8 cellular contexts compared by ENCODE assay signal in genomic region chr5:132961123-132961815, GRCh38. TPM values are rescaled to one million over a fixed set of nuclear protein-coding genes. Genes with fewer than 3 reads are reported as not detected.
DNase-seq lines count a peak whose midpoint lies in the region; ATAC-seq, FAIRE-seq and TF ChIP-seq lines count a peak whose summit lies in the region.
"Not testable (repeated sequence)": the region's sequence is repeated elsewhere in the genome, so short reads cannot be mapped to it uniquely, and the experiment has no call there.

No MANE protein-coding gene starts in this region.

- not testable (repeated sequence) for BruUV-seq in Panc1 (replicated peaks; lab: Mats Ljungman, UMichigan)

- H3K27ac ChIP-seq in A549, result peak overlapping the region; percentile 96 to 97; a peak in 4 of 6 replicates
- H3K27ac ChIP-seq in GM23248, result peak overlapping the region; percentile 97
- H3K27ac ChIP-seq in Panc1 (ENCODE audit: low read length), result peak overlapping the region; percentile 96
- H3K27ac ChIP-seq in right cardiac atrium (ENCODE audit: low read length), result not testable (repeated sequence)
- H3K27ac ChIP-seq in spleen, result peak overlapping the region in 6 of 8 donors; percentile 97 to 100 (median 99)

- not testable (repeated sequence) for ATAC-seq in A549; Panc1; right cardiac atrium; naive thymus-derived CD8-positive, alpha-beta T cell

- not testable (repeated sequence) for H3K36me3 ChIP-seq in GM23248 (ENCODE audit: low read depth); Panc1 (ENCODE audit: control insufficient read depth, insufficient read depth, low read length)
- peaks cover 0 to 18% (median 0%) of the 10 kb centered on the region in 6 donors for H3K36me3 ChIP-seq in spleen

- peaks cover 33% of the 10 kb centered on the region for H4K20me1 ChIP-seq in GM23248 (ENCODE audit: insufficient read depth)

- H3K9me3 ChIP-seq in A549; GM23248 (ENCODE audit: low read depth); Panc1 (ENCODE audit: control insufficient read depth, insufficient read depth, low read depth, low read length); right cardiac atrium (ENCODE audit: control insufficient read depth, low read length); spleen: not testable (repeated sequence)

- H3K9ac ChIP-seq in GM23248, result peak overlapping the region; percentile 98

- peaks cover 71% of the 10 kb centered on the region for H3K79me2 ChIP-seq in GM23248 (ENCODE audit: insufficient read depth)

- H3K4me1 ChIP-seq in A549 (peaks cover 17% of the 10 kb centered on the region), GM23248 (ENCODE audit: insufficient read depth) (peaks cover 17% of the 10 kb centered on the region), Panc1 (ENCODE audit: control insufficient read depth, insufficient read depth, low read length) (peaks cover 12% of the 10 kb centered on the region), spleen (peaks cover 16 to 69% (median 59%) of the 10 kb centered on the region in 6 donors)
- H3K4me1 ChIP-seq in right cardiac atrium (ENCODE audit: control insufficient read depth, insufficient read depth, low read length), result not testable (repeated sequence)

- not testable (repeated sequence) for TF ChIP-seq RAD21 in A549 (conservative IDR thresholded peaks at IDR 0.05 in 1 of 2, IDR thresholded peaks at IDR 0.05 in 1 of 2)

- not testable (repeated sequence) for DNase-seq in A549 (ENCODE audit: low read depth in 1 of 2, low spot score in 1 of 2); Panc1 (ENCODE audit: low read depth, low spot score); activated T-helper 2 cell treated with anti-CD3 and anti-CD28 coated beads, Interferon-gamma antibody, Interleukin-2, Interleukin-4, amounts not matched to agents 10 μg/mL and 5 μg/mL and 100 μg/mL, durations not matched to agents 14 hours and 24 hours and 36 hours (ENCODE audit: low spot score); right cardiac atrium; naive thymus-derived CD8-positive, alpha-beta T cell; spleen
- DNase-seq in GM23248, result peak; percentile 33
- peak; percentile 15 for DNase-seq in dermis blood vessel endothelial cell

- not testable (repeated sequence) for H3K27ac Mint-ChIP-seq in activated T-helper 2 cell treated with anti-CD3 and anti-CD28 coated beads, Interferon-gamma antibody, Interleukin-2, Interleukin-4, amounts not matched to agents 10 μg/mL and 5 μg/mL and 100 μg/mL, durations not matched to agents 14 hours and 24 hours and 36 hours
- H3K27ac Mint-ChIP-seq in naive thymus-derived CD8-positive, alpha-beta T cell, result peak overlapping the region in 9 of 10 donors; percentile 4 to 99 (median 89)

- not testable (repeated sequence) for TF ChIP-seq EP300 in A549 (IDR thresholded peaks at IDR 0.05)

- POLR2A ChIA-PET in A549 (lab: Yijun Ruan, JAX), result interaction anchor here (0.6 to 3.6 kb wide), 2 partner anchors 90 to 92 kb away, joined by 3 to 39 read pairs; partner anchors contain the start of gene HSPA4
- POLR2A ChIA-PET in Panc1 (lab: Charles Lee), result interaction anchor here (0.6 kb wide), 3 partner anchors 32 to 95 kb away, joined by 3 to 4 read pairs (median 4); partner anchors contain the start of genes GDF9 and UQCRQ
- POLR2A ChIA-PET in naive thymus-derived CD8-positive, alpha-beta T cell (lab: Charles Lee), result interaction anchor here (0.6 to 3.9 kb wide), 2 partner anchors 76 to 90 kb away, joined by 3 to 69 read pairs; partner anchors contain the start of gene HSPA4

- H3K4me2 ChIP-seq in A549 (peak overlapping the region; percentile 74), GM23248 (ENCODE audit: unreplicated experiment) (peak overlapping the region; percentile 96)

- peak overlapping the region; percentile 93 for H3K4me3 Mint-ChIP-seq in activated T-helper 2 cell treated with anti-CD3 and anti-CD28 coated beads, Interferon-gamma antibody, Interleukin-2, Interleukin-4, amounts not matched to agents 10 μg/mL and 5 μg/mL and 100 μg/mL, durations not matched to agents 14 hours and 24 hours and 36 hours (ENCODE audit: low read depth)
- H3K4me3 Mint-ChIP-seq in naive thymus-derived CD8-positive, alpha-beta T cell, result peak overlapping the region; percentile 86 to 99 (median 96)

- not testable (repeated sequence) for H3K9me3 Mint-ChIP-seq in activated T-helper 2 cell treated with anti-CD3 and anti-CD28 coated beads, Interferon-gamma antibody, Interleukin-2, Interleukin-4, amounts not matched to agents 10 μg/mL and 5 μg/mL and 100 μg/mL, durations not matched to agents 14 hours and 24 hours and 36 hours; naive thymus-derived CD8-positive, alpha-beta T cell

- in situ Hi-C loops in GM23248 (cut with MboI); Panc1 (cut with HindIII; ENCODE audit: low pct_unique_long_range_greater_than_20kb, low sequenced_read_pairs): not testable (repeated sequence)

- not testable (repeated sequence) for H2AFZ ChIP-seq in GM23248

- CTCF ChIA-PET in A549 (lab: Yijun Ruan, JAX), result interaction anchor here (0.5 to 2.3 kb wide), 2 partner anchors 9 to 84 kb away, joined by 3 to 5 read pairs; no protein-coding TSS in a partner anchor
- CTCF ChIA-PET in Panc1 (lab: Charles Lee), result not testable (repeated sequence)

- H3K4me1 Mint-ChIP-seq in activated T-helper 2 cell treated with anti-CD3 and anti-CD28 coated beads, Interferon-gamma antibody, Interleukin-2, Interleukin-4, amounts not matched to agents 10 μg/mL and 5 μg/mL and 100 μg/mL, durations not matched to agents 14 hours and 24 hours and 36 hours (ENCODE audit: low read depth), result peaks cover 17% of the 10 kb centered on the region
- H3K4me1 Mint-ChIP-seq in naive thymus-derived CD8-positive, alpha-beta T cell, result peaks cover 10 to 55% (median 50%) of the 10 kb centered on the region in 4 donors

- H3K9me2 ChIP-seq in GM23248 (ENCODE audit: insufficient read depth), result not testable (repeated sequence)

- FAIRE-seq in A549 (lab: Jason Lieb, UNC), result not testable (repeated sequence)

- H3K27me3 ChIP-seq in GM23248 (replicated peaks; ENCODE audit: insufficient read depth); Panc1 (ENCODE audit: control insufficient read depth, insufficient read depth, low read length); right cardiac atrium (ENCODE audit: control insufficient read depth, insufficient read depth); spleen (replicated peaks in 1 of 7): not testable (repeated sequence)

- WGBS in A549 (ENCODE audit: missing lambda C conversion rate), result 98% methylated on average over 11 of the region's 11 CpGs
- WGBS in GM23248 (ENCODE audit: low coverage in 1 of 2, low lambda C conversion rate in 2 of 2, missing lambda C conversion rate in 2 of 2), 2 experiments, result 89% methylated on average over 10 to 11 of the region's 11 CpGs
- 88% methylated on average over 11 of the region's 11 CpGs for WGBS in right cardiac atrium
- 93 to 97% (median 95%) methylated on average over 10 to 11 of the region's 11 CpGs for WGBS in spleen, 5 donors

- peaks cover 38% of the 10 kb centered on the region for H3F3A ChIP-seq in GM23248 (ENCODE audit: insufficient read depth)

- not testable (repeated sequence) for TF ChIP-seq POLR2A in A549 (IDR thresholded peaks at IDR 0.05; ENCODE audit: low read length); spleen (IDR thresholded peaks at IDR 0.05)

- intact Hi-C loops in Panc1 (cut with micrococcal nuclease; ENCODE audit: unreplicated experiment), result loop anchor here (5.0 kb wide), 1 partner anchor 91 kb away; the partner anchor contains the start of gene HSPA4
- intact Hi-C loops in activated T-helper 2 cell treated with anti-CD3 and anti-CD28 coated beads, Interferon-gamma antibody, Interleukin-2, Interleukin-4, amounts not matched to agents 10 μg/mL and 5 μg/mL and 100 μg/mL, durations not matched to agents 14 hours and 24 hours and 36 hours (cut with micrococcal nuclease), result loop anchor here (10.0 kb wide), 1 partner anchor 466 kb away; the partner anchor contains the start of gene IRF1
- intact Hi-C loops in right cardiac atrium (cut with DNase I); spleen (cut with DNase I; ENCODE audit: low total_unique reads): not testable (repeated sequence)

- peaks cover 27% of the 10 kb centered on the region for H3K36me3 Mint-ChIP-seq in activated T-helper 2 cell treated with anti-CD3 and anti-CD28 coated beads, Interferon-gamma antibody, Interleukin-2, Interleukin-4, amounts not matched to agents 10 μg/mL and 5 μg/mL and 100 μg/mL, durations not matched to agents 14 hours and 24 hours and 36 hours (ENCODE audit: low read depth)
- peaks cover 0 to 24% (median 2%) of the 10 kb centered on the region in 3 donors for H3K36me3 Mint-ChIP-seq in naive thymus-derived CD8-positive, alpha-beta T cell

- not testable (repeated sequence) for H3K27me3 Mint-ChIP-seq in activated T-helper 2 cell treated with anti-CD3 and anti-CD28 coated beads, Interferon-gamma antibody, Interleukin-2, Interleukin-4, amounts not matched to agents 10 μg/mL and 5 μg/mL and 100 μg/mL, durations not matched to agents 14 hours and 24 hours and 36 hours (ENCODE audit: low read depth); naive thymus-derived CD8-positive, alpha-beta T cell

- not testable (repeated sequence) for TF ChIP-seq CTCF in A549 (IDR thresholded peaks at IDR 0.05); Panc1 (IDR thresholded peaks at IDR 0.05); spleen (IDR thresholded peaks at IDR 0.05 in 8 of 11, conservative IDR thresholded peaks at IDR 0.05 in 3 of 11)

- peak overlapping the region; percentile 84 for H3K4me3 ChIP-seq in A549
- H3K4me3 ChIP-seq in GM23248, result peak overlapping the region; percentile 89
- H3K4me3 ChIP-seq in Panc1 (ENCODE audit: low read depth in 2 of 2, low read length in 2 of 2), result peak overlapping the region; percentile 79 to 86
- H3K4me3 ChIP-seq in right cardiac atrium (ENCODE audit: low read length), result peak overlapping the region; percentile 95
- H3K4me3 ChIP-seq in spleen, result peak overlapping the region in 4 of 8 donors; percentile 68 to 95 (median 76)

RNA-seq across cellular contexts. Expression of gene AFF4, which starts 2.2 kb away (rescaled TPM):
- polyA plus RNA-seq in A549 (2011; rRNA removed), result 43.5 and 52.7 TPM in 2 replicates
- polyA plus RNA-seq in A549 (2012; cell fraction: cytosol; rRNA removed), result 5.6 and 8.0 TPM in 2 replicates
- 5.9 and 7.4 TPM in 2 replicates for polyA plus RNA-seq in A549 (2012; cell fraction: nucleus; rRNA removed)
- polyA plus RNA-seq in A549 (2017; fragmentation: RNase III; extraction: RNeasy Plus Mini Kit Qiagen cat#74134 plus additional on column Dnase treatment), result 20.8 to 22.4 TPM (median 22.1 TPM) in 3 replicates
- polyA minus RNA-seq in A549 (2011; rRNA and poly(A)+ RNA removed), result 83.9 and 91.1 TPM in 2 replicates
- 47.3 and 51.9 TPM in 2 replicates for total RNA-seq in GM23248 (2014; rRNA removed; shearing (Covaris generic))
- polyA plus RNA-seq in GM23248 (2016; fragmentation: Nextera tagmentation; extraction: Ambion mirVana), result 38.3 and 41.7 TPM in 2 replicates
- 78.3 TPM for total RNA-seq in Panc1 (2021; ENCODE audit: unreplicated experiment)
- 33.1 TPM for polyA plus RNA-seq in Panc1 (2012; ENCODE audit: insufficient read length)
- 33.1 and 35.1 TPM in 2 replicates for total RNA-seq in activated T-helper 2 cell treated with anti-CD3 and anti-CD28 coated beads, Interferon-gamma antibody, Interleukin-2, Interleukin-4, amounts not matched to agents 10 μg/mL and 5 μg/mL and 100 μg/mL, durations not matched to agents 14 hours and 24 hours and 36 hours
- total RNA-seq in dermis blood vessel endothelial cell, result 29.1 and 41.8 TPM in 2 replicates
- total RNA-seq in right cardiac atrium, result 10 to 100 TPM; 37.3 to 61.0 (median 40.2) TPM
- 8.3 TPM for polyA plus RNA-seq in right cardiac atrium
- total RNA-seq in naive thymus-derived CD8-positive, alpha-beta T cell, result 10 to 100 TPM; 70.3 to 74.4 TPM
- polyA plus RNA-seq in naive thymus-derived CD8-positive, alpha-beta T cell, result 10 to 100 TPM; 16.5 to 20.9 (median 17.7) TPM
- 10 to 100 TPM; 60.5 to 84.3 (median 71.1) TPM for total RNA-seq in spleen
- 1 to 10 TPM; 5.1 to 8.0 (median 5.7) TPM for polyA plus RNA-seq in spleen
